In genomic region chr3:189307963-189308362, GRCh38 we compare ENCODE assay signal across 18 cellular contexts.
DNase-seq lines count a peak whose midpoint lies in the region; ATAC-seq, FAIRE-seq and TF ChIP-seq lines count a peak whose summit lies in the region.
"Had no signal": no experiment of that assay in that cellular context is flagged by ENCODE, and none has a peak within 500 bp of the region (broad histone marks: within the 10 kb centered on the region; RNA-seq: fewer than 3 reads in every experiment).

No MANE protein-coding gene starts in this region.

- RAD21 ChIA-PET in GM12878 (lab: Charles Lee; ENCODE audit: unreplicated experiment), result interaction anchor here (1.0 to 2.3 kb wide), 7 partner anchors 10 to 512 kb away, joined by 3 to 7 read pairs (median 4); no protein-coding TSS in a partner anchor

- ATAC-seq in GM19372 (IDR thresholded peaks at IDR 0.05; ENCODE audit: low read depth, unreplicated experiment) (peak; percentile 51), HG03064 (IDR thresholded peaks at IDR 0.05; ENCODE audit: low read depth, unreplicated experiment) (peak; percentile 60), GM12878 (peak; percentile 46)
- ATAC-seq: Right ventricle myocardium inferior had no signal

- no peak for TF ChIP-seq EP300 in GM12878 (IDR thresholded peaks at IDR 0.05; ENCODE audit: borderline replicate concordance in 1 of 2, control insufficient read depth in 1 of 2, low read depth in 2 of 2, low read length in 2 of 2)

- 0% methylated on average over 7 of the region's 7 CpGs for WGBS in GM12878 (ENCODE audit: insufficient coverage, insufficient replicate concordance, low lambda C conversion rate, missing lambda C conversion rate)

- H3K36me3 Mint-ChIP-seq in CD4-positive, alpha-beta memory T cell, result no peaks in the 10 kb centered on the region

- H3K4me1 ChIP-seq in GM12878 (ENCODE audit: control insufficient read depth, insufficient read depth, low read length), result peaks cover 26% of the 10 kb centered on the region
- no peaks in the 10 kb centered on the region for H3K4me1 ChIP-seq in CD4-positive, alpha-beta memory T cell (ENCODE audit: insufficient read depth, low read length)

- no peak for TF ChIP-seq POLR2A in GM12878 (IDR thresholded peaks at IDR 0.05; ENCODE audit: low read depth, low read length)

- H3K27ac ChIP-seq in GM12878 (ENCODE audit: control insufficient read depth, insufficient read depth), result peak overlapping the region; percentile 66
- no peak overlapping the region for H3K27ac ChIP-seq in CD4-positive, alpha-beta memory T cell (ENCODE audit: low read depth, low read length)
- H3K27ac ChIP-seq: GM23248, HL-60, parathyroid adenoma had no signal

- BruUV-seq in GM12878 (replicated peaks; lab: Mats Ljungman, UMichigan), result no TSS peak

- TF ChIP-seq CTCF in GM12878 (IDR thresholded peaks at IDR 0.05 in 2 of 3, conservative IDR thresholded peaks at IDR 0.05 in 1 of 3; ENCODE audit: control insufficient read depth in 2 of 3, extremely low read depth in 1 of 3, insufficient read depth in 1 of 3, low read depth in 3 of 3, low read length in 3 of 3), result no peak

- H3K27me3 Mint-ChIP-seq in CD4-positive, alpha-beta memory T cell, result no peaks in the 10 kb centered on the region

- CTCF ChIA-PET in GM12878 (lab: Yijun Ruan, JAX), result interaction anchor here (1.0 to 2.9 kb wide), 3 partner anchors 13 to 36 kb away, joined by 4 to 9 read pairs (median 6); no protein-coding TSS in a partner anchor
- CTCF ChIA-PET in CD4-positive, alpha-beta memory T cell (lab: Charles Lee; ENCODE audit: partially characterized antibody), result interaction anchor here (0.9 to 1.7 kb wide), 3 partner anchors 14 to 35 kb away, joined by 3 to 4 read pairs (median 3); no protein-coding TSS in a partner anchor

- H3K4me3 ChIP-seq in GM12878, result peak overlapping the region; percentile 36
- H3K4me3 ChIP-seq in CD4-positive, alpha-beta memory T cell (ENCODE audit: low read length in 2 of 2), result no peak overlapping the region
- H3K4me3 ChIP-seq: GM23248, MG63 had no signal

- H3K4me2 ChIP-seq in GM12878 (ENCODE audit: control insufficient read depth, insufficient read depth), result peak overlapping the region; percentile 45

- no peaks in the 10 kb centered on the region for H3K9me3 Mint-ChIP-seq in CD4-positive, alpha-beta memory T cell

- no peaks in the 10 kb centered on the region; the same call in 1 of the 2 replicates for H3K79me2 ChIP-seq in GM12878 (ENCODE audit: control insufficient read depth, insufficient read depth, low read length)
- H3K79me2 ChIP-seq: parathyroid adenoma had no signal

- H3K27ac Mint-ChIP-seq in CD4-positive, alpha-beta memory T cell, result no peak overlapping the region

- H3K27me3 ChIP-seq in GM12878 (replicated peaks in 1 of 2; ENCODE audit: control insufficient read depth in 2 of 2, insufficient read depth in 2 of 2, low read length in 1 of 2), result no peaks in the 10 kb centered on the region
- H3K27me3 ChIP-seq in CD4-positive, alpha-beta memory T cell (ENCODE audit: insufficient read depth, low read length), result no peaks in the 10 kb centered on the region
- H3K27me3 ChIP-seq: MG63 had no signal

- no peak overlapping the region for H3K4me3 Mint-ChIP-seq in CD4-positive, alpha-beta memory T cell

- peak overlapping the region; percentile 59 for H2AFZ ChIP-seq in GM12878 (ENCODE audit: control insufficient read depth, low read depth, low read length)
- H2AFZ ChIP-seq: GM23248, parathyroid adenoma had no signal

- in situ Hi-C loops in GM12878 (cut with MboI), result no loop called here
- in situ Hi-C loops in KBM-7 (cut with MboI; ENCODE audit: low pct_unique_long_range_greater_than_20kb, low sequenced_read_pairs), result no loop called here

- H3K36me3 ChIP-seq in GM12878 (ENCODE audit: control insufficient read depth in 2 of 2, insufficient read depth in 2 of 2, low read length in 1 of 2), result no peaks in the 10 kb centered on the region
- H3K36me3 ChIP-seq in CD4-positive, alpha-beta memory T cell (ENCODE audit: insufficient read depth, low read length), result no peaks in the 10 kb centered on the region
- H3K36me3 ChIP-seq: MG63 had no signal

- DNase-seq in GM18507 (ENCODE audit: extremely low spot score, insufficient read length, low read depth) (no peak), GM12878 (ENCODE audit: low read depth, low spot score) (no peak), dermis blood vessel endothelial cell (no peak), KBM-7 (no peak), NCI-H2171 treated with DMSO at 0.1 percent for 48 hours (lab: John Stamatoyannopoulos, UW) (no peak)
- no peak for DNase-seq in CD4-positive, alpha-beta memory T cell
- DNase-seq: activated effector memory CD4-positive, alpha-beta T cell treated with anti-CD3 and anti-CD28 coated beads, Interleukin-2, amount 50 U/mL, for 16 hours; cerebellar nuclear complex; GM23248; mammary epithelial cell; MG63; NCI-H510A; stimulated activated CD4-positive, alpha-beta T cell treated with anti-CD3 and anti-CD28 coated beads, Interleukin-4, amount 100 ng/mL, for 24 hours had no signal

- intact Hi-C loops in GM12878 (cut with micrococcal nuclease; ENCODE audit: unreplicated experiment), result no loop called here
- intact Hi-C loops in CD4-positive, alpha-beta memory T cell (cut with micrococcal nuclease), result no loop called here

- POLR2A ChIA-PET in GM12878 (lab: Charles Lee), result interaction anchor here (0.6 to 1.2 kb wide), 3 partner anchors 16 to 589 kb away, joined by 3 read pairs; no protein-coding TSS in a partner anchor
- POLR2A ChIA-PET in CD4-positive, alpha-beta memory T cell (lab: Charles Lee; ENCODE audit: partially characterized antibody), result interaction anchor here (2.1 kb wide), 1 partner anchor 17 kb away, joined by 6 read pairs; no protein-coding TSS in a partner anchor

- TF ChIP-seq RAD21 in GM12878 (IDR thresholded peaks at IDR 0.05; ENCODE audit: insufficient read depth, low read depth, low read length), result no peak

- H3K9me3 ChIP-seq in GM12878 (replicated peaks; ENCODE audit: control insufficient read depth, insufficient read depth, low read length), result no peaks in the 10 kb centered on the region
- no peaks in the 10 kb centered on the region for H3K9me3 ChIP-seq in CD4-positive, alpha-beta memory T cell (ENCODE audit: control insufficient read depth in 1 of 2, low read length in 2 of 2)
- H3K9me3 ChIP-seq: MG63 had no signal

- no peaks in the 10 kb centered on the region for H4K20me1 ChIP-seq in GM12878 (ENCODE audit: control insufficient read depth, insufficient read depth)

- H3K9ac ChIP-seq in GM12878 (ENCODE audit: control insufficient read depth, insufficient read depth, low read length), result peak overlapping the region; percentile 49; the same call in 1 of the 2 replicates
- H3K9ac ChIP-seq: GM23248, parathyroid adenoma had no signal

- FAIRE-seq in GM18507 (lab: Jason Lieb, UNC) (peak; percentile 81), GM12878 (lab: Jason Lieb, UNC) (no peak)

- peaks cover 4 to 11% (median 10%) of the 10 kb centered on the region in 4 donors for H3K4me1 Mint-ChIP-seq in CD4-positive, alpha-beta memory T cell

- SMC1A ChIA-PET in GM12878 (lab: Charles Lee; ENCODE audit: uncharacterized antibody, unreplicated experiment), result interaction anchor here (1.1 to 2.9 kb wide), 6 partner anchors 8 to 639 kb away, joined by 3 to 10 read pairs (median 4); no protein-coding TSS in a partner anchor

TF ChIP-seq in GM12878, 131 proteins besides CTCF, POLR2A, EP300 and RAD21 (continues in another document):
- TF ChIP-seq E2F4 (IDR thresholded peaks at IDR 0.05; ENCODE audit: low read depth, low read length), result no peak
- peak in 1 of 2 experiments; percentile 73; a peak in 1 of 4 replicates for TF ChIP-seq SRF (IDR thresholded peaks at IDR 0.05; ENCODE audit: low read depth in 2 of 2, low read length in 2 of 2)
- TF ChIP-seq PAX8 (IDR thresholded peaks at IDR 0.05), result no peak
- TF ChIP-seq DPF2 (IDR thresholded peaks at IDR 0.05), result no peak
- TF ChIP-seq GABPA (IDR thresholded peaks at IDR 0.05; ENCODE audit: low read depth), result 0 out of 2 replicates have a peak, but pooled peaks have one; percentile 33
- peak; percentile 83 for TF ChIP-seq JUNB (IDR thresholded peaks at IDR 0.05)
- no peak for TF ChIP-seq IRF4 (IDR thresholded peaks at IDR 0.05; ENCODE audit: low read depth, low read length)
- TF ChIP-seq RBBP5 (conservative IDR thresholded peaks at IDR 0.05), result no peak
- TF ChIP-seq NFIC (IDR thresholded peaks at IDR 0.05; ENCODE audit: low read depth, low read length), result peak; percentile 93
- no peak for TF ChIP-seq ZNF687 (IDR thresholded peaks at IDR 0.05)
